ENCODE assay signal across 8 cellular contexts in genomic region chr9:114507726-114508125, GRCh38. TPM values are rescaled to one million over a fixed set of nuclear protein-coding genes. Genes with fewer than 3 reads are reported as not detected.
A peak's percentile ranks its signal among the peaks of the same experiment; 100 is the strongest.
DNase-seq lines count a peak whose midpoint lies in the region; ATAC-seq, FAIRE-seq and TF ChIP-seq lines count a peak whose summit lies in the region.

No MANE protein-coding gene starts in this region.

- H3K4me3 Mint-ChIP-seq in CD14-positive monocyte (peak overlapping the region in 1 of 2 donors; percentile 52), GM23338 (no peak overlapping the region)

- intact Hi-C loops in CD14-positive monocyte (cut with micrococcal nuclease) = loop anchor here in 1 of 2 donors (5.0 kb wide), 1 partner anchor 80 kb away; the partner anchor contains the start of gene ATP6V1G1

- H2AFZ ChIP-seq in GM23338 = no peak overlapping the region

- no peaks in the 10 kb centered on the region for H3F3A ChIP-seq in GM23338 (replicated peaks; ENCODE audit: low read depth)

- no peak for ATAC-seq in GM23338
- ATAC-seq in gastroesophageal sphincter = no peak
- no peak for ATAC-seq in HG02571 (IDR thresholded peaks at IDR 0.05; ENCODE audit: unreplicated experiment)
- ATAC-seq in GM21447 (IDR thresholded peaks at IDR 0.05; ENCODE audit: unreplicated experiment) = no peak

- H3K27ac Mint-ChIP-seq in CD14-positive monocyte = no peak overlapping the region
- H3K27ac Mint-ChIP-seq in GM23338 = no peak overlapping the region

- no peaks in the 10 kb centered on the region for H3K9me3 ChIP-seq in gastroesophageal sphincter

- no peak overlapping the region for H3K4me3 ChIP-seq in GM23338
- H3K4me3 ChIP-seq in gastroesophageal sphincter = no peak overlapping the region

- FAIRE-seq in HTR-8/SVneo (lab: Jason Lieb, UNC) = no peak

- H3K9me2 ChIP-seq in GM23338 (ENCODE audit: insufficient read depth) = no peaks in the 10 kb centered on the region

- 5 to 6% methylated on average over 2 to 3 of the region's 3 CpGs for WGBS in gastroesophageal sphincter (ENCODE audit: low coverage in 1 of 2), 2 donors

- H3K27me3 Mint-ChIP-seq in CD14-positive monocyte (ENCODE audit: low read depth in 3 of 3) (peaks cover 55 to 63% (median 61%) of the 10 kb centered on the region in 3 donors), GM23338 (ENCODE audit: insufficient read depth, low read depth, poor library complexity) (peaks cover 17% of the 10 kb centered on the region)

- no peak for TF ChIP-seq EP300 in gastroesophageal sphincter (IDR thresholded peaks at IDR 0.05)

- H3K9me3 Mint-ChIP-seq in CD14-positive monocyte (peaks cover 0 to 20% (median 5%) of the 10 kb centered on the region in 7 donors), GM23338 (no peaks in the 10 kb centered on the region)

- H3K36me3 Mint-ChIP-seq in CD14-positive monocyte (peaks cover 3 to 4% of the 10 kb centered on the region in 2 donors), GM23338 (ENCODE audit: low read depth) (no peaks in the 10 kb centered on the region)

- H3K4me1 Mint-ChIP-seq in CD14-positive monocyte (peaks cover 10% of the 10 kb centered on the region), GM23338 (peaks cover 31% of the 10 kb centered on the region)

- H4K20me1 ChIP-seq in GM23338 (replicated peaks; ENCODE audit: insufficient read depth) = no peaks in the 10 kb centered on the region; the same call in 1 of the 2 replicates

- H3K4me1 ChIP-seq in GM23338 (ENCODE audit: insufficient read depth) = peaks cover 43% of the 10 kb centered on the region
- peaks cover 0 to 33% (median 0%) of the 10 kb centered on the region in 3 donors for H3K4me1 ChIP-seq in gastroesophageal sphincter

- H3K36me3 ChIP-seq in GM23338 (ENCODE audit: insufficient read depth) (no peaks in the 10 kb centered on the region), gastroesophageal sphincter (no peaks in the 10 kb centered on the region)

- H3K27ac ChIP-seq in GM23338 (ENCODE audit: low read depth) = no peak overlapping the region; the same call in 1 of the 2 replicates
- no peak overlapping the region for H3K27ac ChIP-seq in gastroesophageal sphincter

- TF ChIP-seq POLR2A in gastroesophageal sphincter (IDR thresholded peaks at IDR 0.05) = no peak

- TF ChIP-seq CTCF in CD14-positive monocyte (IDR thresholded peaks at IDR 0.05) = peak; percentile 32
- peak; percentile 40 to 63 for TF ChIP-seq CTCF in GM23338 (conservative IDR thresholded peaks at IDR 0.05; ENCODE audit: low read depth in 2 of 2)
- TF ChIP-seq CTCF in gastroesophageal sphincter (IDR thresholded peaks at IDR 0.05) = peak in 3 of 4 experiments; percentile 36 to 51 (median 36)

- H3K27me3 ChIP-seq in GM23338 (ENCODE audit: insufficient read depth) (peaks cover 29% of the 10 kb centered on the region), gastroesophageal sphincter (peaks cover 10% of the 10 kb centered on the region)

- no peak for DNase-seq in CD14-positive monocyte (ENCODE audit: low spot score)
- DNase-seq in GM23338 (ENCODE audit: low spot score) = peak; percentile 49
- peak; percentile 26 for DNase-seq in RPMI7951 (ENCODE audit: low read depth)
- DNase-seq in activated CD4-positive, CD25-positive, alpha-beta regulatory T cell (lab: John Stamatoyannopoulos, UW) = no peak
- no peak for DNase-seq in HTR-8/SVneo (ENCODE audit: insufficient read length, low spot score)

- H3K79me2 ChIP-seq in GM23338 (replicated peaks; ENCODE audit: insufficient read depth) = no peaks in the 10 kb centered on the region

- H3K4me2 ChIP-seq in GM23338 = peak overlapping the region; percentile 37; the same call in 1 of the 2 replicates

TF ChIP-seq in GM23338, 12 proteins besides CTCF, POLR2A, EP300 and RAD21:
- TF ChIP-seq JUNB (IDR thresholded peaks at IDR 0.05; ENCODE audit: unreplicated experiment) (no peak), NANOG (IDR thresholded peaks at IDR 0.05; ENCODE audit: borderline replicate concordance) (no peak), EZH2phosphoT487 (IDR thresholded peaks at IDR 0.05; ENCODE audit: unreplicated experiment) (no peak), ETS1 (IDR thresholded peaks at IDR 0.05) (no peak), ZNF331 (CRISPR knock-in tag; IDR thresholded peaks at IDR 0.05; ENCODE audit: low read depth) (no peak), STAT1 (IDR thresholded peaks at IDR 0.05; ENCODE audit: unreplicated experiment) (no peak), EZH2 (IDR thresholded peaks at IDR 0.05; ENCODE audit: low read depth, unreplicated experiment) (no peak)

RNA-seq across cellular contexts. Expression of gene WHRN, which starts 2.5 kb away (rescaled TPM):
- polyA plus RNA-seq in CD14-positive monocyte (under 1 TPM; 0.13 to 0.30 TPM), GM23338 (2016; fragmentation: Nextera tagmentation; extraction: Ambion mirVana) (7.2 and 8.3 TPM in 2 replicates)
- 8.9 and 11.2 TPM in 2 replicates for total RNA-seq in GM23338 (2014; rRNA removed; shearing (Covaris generic))
- total RNA-seq in RPMI7951 (2014; rRNA removed; shearing (Covaris generic)) = 1.4 and 1.7 TPM in 2 replicates
- 10 to 100 TPM in 3 of 4 donors, 1 to 10 TPM in 1; 8.4 to 12.9 (median 11.0) TPM for total RNA-seq in gastroesophageal sphincter

Comparison
In these comparisons a context has a peak if more than half of its experiments do, and no peak if none do; other contexts are left out.
1. DNase-seq: peak in GM23338 (single experiment) and RPMI7951 (single experiment); none in CD14-positive monocyte (single experiment), activated CD4-positive, CD25-positive, alpha-beta regulatory T cell (0 of 4) and HTR-8/SVneo (single experiment).
2. Peak in every context shown above with its lines, with median percentiles within 50 percentile points of each other: CTCF ChIP-seq.